In the genomic region with DNA sequence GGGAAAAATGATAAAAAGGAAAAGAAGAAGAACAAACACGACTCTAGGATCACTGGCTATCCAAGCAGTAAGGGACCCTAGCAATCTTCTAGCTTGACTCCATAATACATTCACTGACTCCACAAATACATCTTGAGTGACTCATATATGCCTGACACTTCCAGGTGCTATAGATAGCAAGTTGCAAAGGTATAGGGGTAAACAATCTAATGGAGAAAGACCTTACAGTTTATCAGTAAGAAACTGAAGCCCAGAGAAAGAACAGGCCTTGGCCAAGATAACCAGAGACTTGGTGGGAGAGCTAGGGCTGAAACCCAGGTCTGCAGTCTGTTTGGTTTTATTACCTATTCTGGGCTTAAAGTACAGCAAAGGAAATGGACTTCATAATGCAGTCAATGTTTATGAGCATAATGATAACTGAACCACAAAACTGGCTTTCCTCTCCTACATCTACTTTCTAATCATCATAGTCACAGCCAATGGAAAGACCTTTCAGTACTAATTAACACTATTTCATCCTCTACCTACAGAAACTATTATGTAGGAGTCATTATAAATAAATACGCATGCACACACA, we compare ENCODE assay signal across 1 cellular context.
TF ChIP-seq lines count a peak whose summit lies in the region.

No MANE protein-coding gene starts in this region.

TF ChIP-seq in K562, 482 proteins besides CTCF, POLR2A, EP300 and RAD21:
- TF ChIP-seq RREB1 (CRISPR knock-in tag; IDR thresholded peaks at IDR 0.05) (no peak), TCF3 (CRISPR knock-in tag; IDR thresholded peaks at IDR 0.05) (peak; percentile 58), MIER1 (IDR thresholded peaks at IDR 0.05; ENCODE audit: low read depth) (no peak), SIN3A (IDR thresholded peaks at IDR 0.05; ENCODE audit: borderline replicate concordance in 2 of 2, control insufficient read depth in 1 of 2, low read depth in 2 of 2, low read length in 2 of 2) (no peak), CBFA2T2 (conservative IDR thresholded peaks at IDR 0.05) (0 out of 2 replicates have a peak, but pooled peaks have one; percentile 33), CBFA2T3 (IDR thresholded peaks at IDR 0.05) (peak; percentile 67)
